19 cellular contexts compared by ENCODE assay signal in the genomic region with DNA sequence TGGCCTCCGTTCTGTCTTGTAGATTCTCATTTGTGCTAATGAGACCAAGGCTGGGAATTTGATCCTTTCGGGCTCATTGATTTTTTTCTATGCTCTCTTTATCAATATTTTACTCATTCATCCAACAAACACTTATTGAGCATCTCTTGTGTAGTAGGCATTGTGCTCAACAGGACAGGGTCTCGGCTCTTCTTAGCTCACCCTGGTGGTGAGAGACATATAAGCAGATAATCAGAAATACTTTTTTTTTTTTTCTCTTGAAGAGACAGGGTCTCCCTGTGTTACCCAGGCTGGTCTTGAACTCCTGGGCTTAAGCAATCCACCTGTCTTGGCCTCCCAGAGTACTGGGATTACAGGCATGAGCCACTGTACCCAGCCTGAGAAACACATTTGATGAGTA. TPM values are rescaled to one million over a fixed set of nuclear protein-coding genes. Genes with fewer than 3 reads are reported as not detected.
A peak's percentile ranks its signal among the peaks of the same experiment; 100 is the strongest.
DNase-seq lines count a peak whose midpoint lies in the region; ATAC-seq and TF ChIP-seq lines count a peak whose summit lies in the region.
"Had no signal": no experiment of that assay in that cellular context is flagged by ENCODE, and none has a peak within 500 bp of the region (broad histone marks: within the 10 kb centered on the region; RNA-seq: fewer than 3 reads in every experiment).

No MANE protein-coding gene starts in this region.

- in situ Hi-C loops in gastrocnemius medialis (cut with MboI; ENCODE audit: low sequenced_read_pairs in 4 of 4), result loop anchor here (25.0 kb wide), 3 partner anchors 267 to 1017 kb away; partner anchors contain the start of genes BPIFC (in 2 of the 4), FBXO7 (in 2 of the 4) and SLC5A4 (in 1 of the 4)

- peak; percentile 18 for TF ChIP-seq CTCF in AG09309 (IDR thresholded peaks at IDR 0.05; ENCODE audit: control insufficient read depth, insufficient read depth, low read depth, low read length, missing control alignments)
- TF ChIP-seq CTCF in GM23338 (conservative IDR thresholded peaks at IDR 0.05; ENCODE audit: low read depth in 2 of 2), result peak; percentile 47 to 61
- TF ChIP-seq CTCF in foreskin keratinocyte (conservative IDR thresholded peaks at IDR 0.05), result peak; percentile 31
- TF ChIP-seq CTCF in osteocyte (IDR thresholded peaks at IDR 0.05), result no peak
- no peak for TF ChIP-seq CTCF in gastrocnemius medialis (IDR thresholded peaks at IDR 0.05 in 4 of 5, conservative IDR thresholded peaks at IDR 0.05 in 1 of 5)
- TF ChIP-seq CTCF in gastroesophageal sphincter (IDR thresholded peaks at IDR 0.05), result no peak

- no peaks in the 10 kb centered on the region for H3F3A ChIP-seq in GM23338 (replicated peaks; ENCODE audit: low read depth)

- 72 to 75% methylated on average over 1 to 3 of the region's 3 CpGs for WGBS in gastroesophageal sphincter (ENCODE audit: low coverage in 1 of 2), 2 donors

- TF ChIP-seq EP300 in gastroesophageal sphincter (IDR thresholded peaks at IDR 0.05), result no peak

- H3K9me3 Mint-ChIP-seq in GM23338 (no peaks in the 10 kb centered on the region), osteocyte (ENCODE audit: unreplicated experiment) (no peaks in the 10 kb centered on the region)
- H3K9me3 Mint-ChIP-seq: activated T-helper 1 cell treated with anti-CD3 and anti-CD28 coated beads, Interleukin-12 subunit alpha, Interleukin-12 subunit beta, Interleukin-2, Interleukin-4 antibody, amounts not matched to agents 30 ng/mL and 10 ng/mL and 1 ng/mL, durations not matched to agents 14 hours and 24 hours and 36 hours; IgD-negative memory B cell had no signal

- H3K4me2 ChIP-seq in GM23338, result no peak overlapping the region
- H3K4me2 ChIP-seq: BLaER1 treated with 17β-estradiol and CSF1 and Interleukin-3, amounts not matched to agents 10 nM and 100 nM had no signal

- H3K27me3 ChIP-seq in GM23338 (ENCODE audit: insufficient read depth), result no peaks in the 10 kb centered on the region
- H3K27me3 ChIP-seq in foreskin keratinocyte, result peaks cover 20% of the 10 kb centered on the region
- no peaks in the 10 kb centered on the region for H3K27me3 ChIP-seq in gastrocnemius medialis
- H3K27me3 ChIP-seq in gastroesophageal sphincter, result peaks cover 40% of the 10 kb centered on the region
- H3K27me3 ChIP-seq: adrenal gland; BLaER1 treated with 17β-estradiol and CSF1 and Interleukin-3, amounts not matched to agents 10 nM and 100 nM had no signal

- H4K20me1 ChIP-seq in GM23338 (replicated peaks; ENCODE audit: insufficient read depth), result no peaks in the 10 kb centered on the region; the same call in 1 of the 2 replicates
- H4K20me1 ChIP-seq: BLaER1 treated with 17β-estradiol and CSF1 and Interleukin-3, amounts not matched to agents 10 nM and 100 nM had no signal

- H3K36me3 ChIP-seq in GM23338 (ENCODE audit: insufficient read depth), result no peaks in the 10 kb centered on the region
- H3K36me3 ChIP-seq in gastrocnemius medialis, result no peaks in the 10 kb centered on the region
- H3K36me3 ChIP-seq in gastroesophageal sphincter, result no peaks in the 10 kb centered on the region
- H3K36me3 ChIP-seq: adrenal gland; BLaER1 treated with 17β-estradiol and CSF1 and Interleukin-3, amounts not matched to agents 10 nM and 100 nM; thoracic aorta had no signal

- H3K27me3 Mint-ChIP-seq in GM23338 (ENCODE audit: insufficient read depth, low read depth, poor library complexity), result peaks cover 8% of the 10 kb centered on the region
- peaks cover 17% of the 10 kb centered on the region for H3K27me3 Mint-ChIP-seq in osteocyte (ENCODE audit: unreplicated experiment)

- H3K27ac Mint-ChIP-seq in GM23338 (no peak overlapping the region), osteocyte (ENCODE audit: unreplicated experiment) (no peak overlapping the region)
- H3K27ac Mint-ChIP-seq: activated T-helper 1 cell treated with anti-CD3 and anti-CD28 coated beads, Interleukin-12 subunit alpha, Interleukin-12 subunit beta, Interleukin-2, Interleukin-4 antibody, amounts not matched to agents 30 ng/mL and 10 ng/mL and 1 ng/mL, durations not matched to agents 14 hours and 24 hours and 36 hours; IgD-negative memory B cell had no signal

- H3K9me3 ChIP-seq in gastrocnemius medialis (no peaks in the 10 kb centered on the region), gastroesophageal sphincter (no peaks in the 10 kb centered on the region)
- H3K9me3 ChIP-seq: adrenal gland; BLaER1 treated with 17β-estradiol and CSF1 and Interleukin-3, amounts not matched to agents 10 nM and 100 nM; thoracic aorta had no signal

- no peaks in the 10 kb centered on the region for H3K79me2 ChIP-seq in GM23338 (replicated peaks; ENCODE audit: insufficient read depth)

- peaks cover 14% of the 10 kb centered on the region; the same call in 1 of the 2 replicates for H3K9me2 ChIP-seq in GM23338 (ENCODE audit: insufficient read depth)

- ATAC-seq in GM23338 (peak; percentile 83), foreskin keratinocyte (no peak), gastrocnemius medialis (no peak), gastroesophageal sphincter (no peak)

- H3K27ac ChIP-seq in GM23338 (ENCODE audit: low read depth) (no peak overlapping the region), foreskin keratinocyte (no peak overlapping the region), gastrocnemius medialis (no peak overlapping the region), gastroesophageal sphincter (no peak overlapping the region)
- H3K27ac ChIP-seq: adrenal gland; BLaER1 treated with 17β-estradiol and CSF1 and Interleukin-3, amounts not matched to agents 10 nM and 100 nM; thoracic aorta had no signal

- no peaks in the 10 kb centered on the region for H3K4me1 ChIP-seq in GM23338 (ENCODE audit: insufficient read depth)
- H3K4me1 ChIP-seq in foreskin keratinocyte, result no peaks in the 10 kb centered on the region
- H3K4me1 ChIP-seq in gastrocnemius medialis, result no peaks in the 10 kb centered on the region
- H3K4me1 ChIP-seq in gastroesophageal sphincter, result no peaks in the 10 kb centered on the region
- H3K4me1 ChIP-seq: adrenal gland; BLaER1 treated with 17β-estradiol and CSF1 and Interleukin-3, amounts not matched to agents 10 nM and 100 nM had no signal

- intact Hi-C loops in gastrocnemius medialis (cut with DNase I; ENCODE audit: low total_unique reads), result no loop called here

- DNase-seq in AG09309 (ENCODE audit: low read depth), result no peak
- peak; percentile 69 for DNase-seq in GM23338 (ENCODE audit: low spot score)
- DNase-seq in RKO (ENCODE audit: low spot score), result peak; percentile 18
- no peak for DNase-seq in foreskin keratinocyte
- DNase-seq in osteocyte (ENCODE audit: extremely low spot score, unreplicated experiment), result no peak
- no peak for DNase-seq in Ammon's horn (ENCODE audit: low spot score)
- DNase-seq in gastrocnemius medialis, result no peak
- DNase-seq: activated CD4-positive, alpha-beta T cell treated with anti-CD3 and anti-CD28 coated beads, Interleukin-2, amount 50 U/mL, for 4 hours; adrenal gland; foreskin fibroblast; NCI-H1417; NCI-H526; posterior cingulate gyrus; stimulated activated CD4-positive, alpha-beta T cell treated with anti-CD3 and anti-CD28 coated beads, Interleukin-15, amount 100 ng/mL, for 24 hours had no signal

- H3K4me1 Mint-ChIP-seq in GM23338, result no peaks in the 10 kb centered on the region
- H3K4me1 Mint-ChIP-seq in osteocyte (ENCODE audit: unreplicated experiment), result no peaks in the 10 kb centered on the region
- H3K4me1 Mint-ChIP-seq: IgD-negative memory B cell had no signal

- H3K4me3 ChIP-seq in AG09309 (ENCODE audit: control insufficient read depth, low read depth, low read length), result no peak overlapping the region
- no peak overlapping the region for H3K4me3 ChIP-seq in GM23338
- no peak overlapping the region for H3K4me3 ChIP-seq in gastrocnemius medialis
- no peak overlapping the region for H3K4me3 ChIP-seq in gastroesophageal sphincter
- H3K4me3 ChIP-seq: adrenal gland; BLaER1 treated with 17β-estradiol and CSF1 and Interleukin-3, amounts not matched to agents 10 nM and 100 nM; thoracic aorta had no signal

- no peak overlapping the region for H2AFZ ChIP-seq in GM23338

- H3K4me3 Mint-ChIP-seq in GM23338 (no peak overlapping the region), osteocyte (ENCODE audit: unreplicated experiment) (no peak overlapping the region)
- H3K4me3 Mint-ChIP-seq: activated T-helper 1 cell treated with anti-CD3 and anti-CD28 coated beads, Interleukin-12 subunit alpha, Interleukin-12 subunit beta, Interleukin-2, Interleukin-4 antibody, amounts not matched to agents 30 ng/mL and 10 ng/mL and 1 ng/mL, durations not matched to agents 14 hours and 24 hours and 36 hours; IgD-negative memory B cell had no signal

- H3K36me3 Mint-ChIP-seq in GM23338 (ENCODE audit: low read depth) (no peaks in the 10 kb centered on the region), osteocyte (ENCODE audit: unreplicated experiment) (no peaks in the 10 kb centered on the region)
- H3K36me3 Mint-ChIP-seq: IgD-negative memory B cell had no signal

- TF ChIP-seq POLR2A in gastrocnemius medialis (IDR thresholded peaks at IDR 0.05) (no peak), gastroesophageal sphincter (IDR thresholded peaks at IDR 0.05) (no peak)

TF ChIP-seq in GM23338, 12 proteins besides CTCF, POLR2A, EP300 and RAD21 (continues in another document):
- TF ChIP-seq CREB1 (CRISPR knock-in tag; IDR thresholded peaks at IDR 0.05; ENCODE audit: low read depth) (no peak), NANOG (IDR thresholded peaks at IDR 0.05; ENCODE audit: borderline replicate concordance) (no peak), STAT1 (IDR thresholded peaks at IDR 0.05; ENCODE audit: unreplicated experiment) (no peak)

RNA-seq across cellular contexts. Expression of gene SLC5A1, which starts 48.0 kb away (rescaled TPM):
- total RNA-seq in GM23338 (2014; rRNA removed; shearing (Covaris generic)), result 0.03 TPM in 1 of 2 replicates, not detected in the other
- polyA plus RNA-seq in GM23338 (2016; fragmentation: Nextera tagmentation; extraction: Ambion mirVana), result not detected in 2 replicates
- 0.10 TPM in 1 of 2 replicates, not detected in the other for total RNA-seq in foreskin keratinocyte
- polyA plus RNA-seq in foreskin keratinocyte, result 0.06 TPM in 1 of 2 replicates, not detected in the other
- not detected in 2 replicates for total RNA-seq in osteocyte
- under 1 TPM in 1 of 4 donors, not detected in 3; 0.24 TPM for total RNA-seq in gastrocnemius medialis
- total RNA-seq in gastroesophageal sphincter, result 1 to 10 TPM in 1 of 4 donors, under 1 TPM in 1, not detected in 2; 0.16 to 1.2 TPM
- total RNA-seq: activated T-helper 1 cell treated with anti-CD3 and anti-CD28 coated beads, Interleukin-12 subunit alpha, Interleukin-12 subunit beta, Interleukin-2, Interleukin-4 antibody, amounts not matched to agents 30 ng/mL and 10 ng/mL and 1 ng/mL, durations not matched to agents 14 hours and 24 hours and 36 hours; thoracic aorta had no signal
- polyA plus RNA-seq: IgD-negative memory B cell had no signal

RNA-seq across cellular contexts. Expression of gene YWHAH, which starts 50.7 kb away (rescaled TPM):
- 263 and 277 TPM in 2 replicates for total RNA-seq in GM23338 (2014; rRNA removed; shearing (Covaris generic))
- polyA plus RNA-seq in GM23338 (2016; fragmentation: Nextera tagmentation; extraction: Ambion mirVana) (254 and 283 TPM in 2 replicates), foreskin keratinocyte (134 and 152 TPM in 2 replicates)
- total RNA-seq in foreskin keratinocyte (185 and 195 TPM in 2 replicates), osteocyte (150 and 152 TPM in 2 replicates), gastrocnemius medialis (10 to 100 TPM; 26.6 to 65.8 (median 45.7) TPM), gastroesophageal sphincter (100 to 1,000 TPM; 127 to 263 (median 169) TPM)

Comparison
In these comparisons a context has a peak if more than half of its experiments do, and no peak if none do; other contexts are left out.
1. DNase-seq: peak in GM23338 (single experiment) and RKO (single experiment); none in AG09309 (single experiment), foreskin keratinocyte (0 of 2), osteocyte (single experiment), Ammon's horn (single experiment) and gastrocnemius medialis (0 of 2).
2. CTCF ChIP-seq: peak in AG09309 (single experiment), GM23338 (2 of 2) and foreskin keratinocyte (single experiment); none in osteocyte (single experiment), gastrocnemius medialis (0 of 5) and gastroesophageal sphincter (0 of 4).